Comparison of ENCODE assay signal across 12 cellular contexts in the genomic region with DNA sequence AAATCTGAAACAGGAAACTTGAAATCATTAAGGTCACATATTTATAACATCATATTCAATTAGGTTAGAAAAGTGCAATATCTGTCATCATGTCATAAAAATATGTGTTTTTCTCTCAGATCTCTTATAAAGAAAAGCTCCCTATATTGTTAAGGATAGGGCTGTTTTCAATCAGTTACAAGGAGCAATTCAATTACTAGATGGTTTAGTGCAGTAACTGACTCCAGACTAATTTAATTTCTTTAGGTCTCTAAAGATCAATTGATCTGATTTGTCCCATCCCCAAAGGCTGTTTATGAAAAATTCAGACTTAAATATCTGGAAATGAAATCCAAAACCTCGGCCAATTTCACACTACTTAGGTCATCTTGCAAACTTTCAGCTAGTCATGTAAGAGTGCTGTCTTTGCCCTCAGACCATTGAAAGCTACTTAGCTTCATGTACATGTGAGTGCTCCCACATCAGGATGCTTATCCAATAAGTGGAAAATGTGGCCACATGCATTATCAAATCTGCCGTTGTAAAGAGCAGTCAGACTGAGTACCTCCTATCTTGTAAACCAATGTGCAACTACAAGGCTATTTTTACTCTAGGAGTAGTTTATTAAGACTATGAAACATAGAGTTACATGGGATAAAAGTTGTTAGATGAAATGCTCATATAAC. TPM values are rescaled to one million over a fixed set of nuclear protein-coding genes. Genes with fewer than 3 reads are reported as not detected.
DNase-seq lines count a peak whose midpoint lies in the region; ATAC-seq, FAIRE-seq and TF ChIP-seq lines count a peak whose summit lies in the region.
"Not testable (repeated sequence)": the region's sequence is repeated elsewhere in the genome, so short reads cannot be mapped to it uniquely, and the experiment has no call there.
"Had no signal": no experiment of that assay in that cellular context is flagged by ENCODE, and none has a peak within 500 bp of the region (broad histone marks: within the 10 kb centered on the region; RNA-seq: fewer than 3 reads in every experiment).

No MANE protein-coding gene starts in this region.

- TF ChIP-seq CTCF in heart left ventricle (IDR thresholded peaks at IDR 0.05); right atrium auricular region (IDR thresholded peaks at IDR 0.05); pancreas (IDR thresholded peaks at IDR 0.05): not testable (repeated sequence)

- H3K9me3 ChIP-seq in heart left ventricle, right atrium auricular region, pancreas: not testable (repeated sequence)

- not testable (repeated sequence) for H3K27me3 ChIP-seq in heart left ventricle, right atrium auricular region, pancreas

- intact Hi-C loops in heart left ventricle (cut with DNase I); pancreas (cut with DNase I): not testable (repeated sequence)

- DNase-seq in GM12892 (ENCODE audit: insufficient read length); HTR-8/SVneo (ENCODE audit: insufficient read length, low spot score); heart left ventricle; right atrium auricular region (ENCODE audit: low spot score); pancreas: not testable (repeated sequence)

- 20 to 45% (median 26%) methylated on average over 2 of the region's 2 CpGs for WGBS in heart left ventricle, 4 donors
- WGBS in pancreas, 2 donors = 60 to 78% methylated on average over 2 of the region's 2 CpGs

- peak; percentile 86 for ATAC-seq in SK-N-SH treated with all-trans-retinoic acid at 6 μM for 48 hours
- peak; percentile 59 to 79 (median 64) for ATAC-seq in heart left ventricle
- not testable (repeated sequence) for ATAC-seq in pancreas

- peak overlapping the region in 9 of 12 donors; percentile 0 to 66 (median 47) for H3K27ac ChIP-seq in heart left ventricle
- H3K27ac ChIP-seq in right atrium auricular region = peak overlapping the region; percentile 48 to 73
- H3K27ac ChIP-seq in pancreas = not testable (repeated sequence)

- H3K4me3 ChIP-seq in heart left ventricle, right atrium auricular region, pancreas: not testable (repeated sequence)

- H3K36me3 ChIP-seq in heart left ventricle (peaks cover 0 to 50% (median 0%) of the 10 kb centered on the region in 9 donors), right atrium auricular region (peaks cover 13% of the 10 kb centered on the region)
- not testable (repeated sequence) for H3K36me3 ChIP-seq in pancreas

- FAIRE-seq in GM12892 (lab: Jason Lieb, UNC) (peak; percentile 76), HTR-8/SVneo (lab: Jason Lieb, UNC) (peak; percentile 85), endometrium (lab: Jason Lieb, UNC) (peak; percentile 57), pancreas (lab: Jason Lieb, UNC) (peak; percentile 45)

- H3K4me1 ChIP-seq in heart left ventricle (peaks cover 0 to 72% (median 20%) of the 10 kb centered on the region in 12 donors), right atrium auricular region (peaks cover 0 to 29% of the 10 kb centered on the region in 2 donors)
- H3K4me1 ChIP-seq in pancreas = not testable (repeated sequence)

- TF ChIP-seq POLR2A in GM12892 (IDR thresholded peaks at IDR 0.05; ENCODE audit: low read depth, low read length); heart left ventricle (IDR thresholded peaks at IDR 0.05): not testable (repeated sequence)

TF ChIP-seq in SK-N-SH treated with all-trans-retinoic acid at 6 μM for 48 hours, 23 proteins besides CTCF, POLR2A, EP300 and RAD21:
- TF ChIP-seq ISL1 (CRISPR knock-in tag; IDR thresholded peaks at IDR 0.05) (peak; percentile 95), TCF4 (CRISPR knock-in tag; IDR thresholded peaks at IDR 0.05; ENCODE audit: borderline replicate concordance) (peak; percentile 83)
- TF ChIP-seq, protein P1, sequence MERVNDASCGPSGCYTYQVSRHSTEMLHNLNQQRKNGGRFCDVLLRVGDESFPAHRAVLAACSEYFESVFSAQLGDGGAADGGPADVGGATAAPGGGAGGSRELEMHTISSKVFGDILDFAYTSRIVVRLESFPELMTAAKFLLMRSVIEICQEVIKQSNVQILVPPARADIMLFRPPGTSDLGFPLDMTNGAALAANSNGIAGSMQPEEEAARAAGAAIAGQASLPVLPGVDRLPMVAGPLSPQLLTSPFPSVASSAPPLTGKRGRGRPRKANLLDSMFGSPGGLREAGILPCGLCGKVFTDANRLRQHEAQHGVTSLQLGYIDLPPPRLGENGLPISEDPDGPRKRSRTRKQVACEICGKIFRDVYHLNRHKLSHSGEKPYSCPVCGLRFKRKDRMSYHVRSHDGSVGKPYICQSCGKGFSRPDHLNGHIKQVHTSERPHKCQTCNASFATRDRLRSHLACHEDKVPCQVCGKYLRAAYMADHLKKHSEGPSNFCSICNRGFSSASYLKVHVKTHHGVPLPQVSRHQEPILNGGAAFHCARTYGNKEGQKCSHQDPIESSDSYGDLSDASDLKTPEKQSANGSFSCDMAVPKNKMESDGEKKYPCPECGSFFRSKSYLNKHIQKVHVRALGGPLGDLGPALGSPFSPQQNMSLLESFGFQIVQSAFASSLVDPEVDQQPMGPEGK (CRISPR knock-in tag; IDR thresholded peaks at IDR 0.05; ENCODE audit: borderline replicate concordance) = peak; percentile 80; the same call in 1 of the 2 replicates

RNA-seq across cellular contexts. Expression of a gene that starts 24.7 kb away (rescaled TPM):
- polyA plus RNA-seq in GM12892 (2012; ENCODE audit: missing spikeins) = not detected
- 100 to 1,000 TPM in 7 of 9 donors, 10 to 100 TPM in 2; 84.8 to 155 (median 127) TPM for total RNA-seq in heart left ventricle
- polyA plus RNA-seq in heart left ventricle = 10 to 100 TPM in 1 of 2 donors, 1 to 10 TPM in 1; 5.1 to 30.8 TPM
- 100 to 1,000 TPM; 132 to 140 TPM for total RNA-seq in right atrium auricular region
- total RNA-seq in pancreas = not detected
- polyA plus RNA-seq in pancreas = not detected
- total RNA-seq: CD4-positive, alpha-beta memory T cell; GM23248; HFFc6 had no signal
- polyA plus RNA-seq: CD14-positive monocyte; CD4-positive, alpha-beta memory T cell; GM23248; IgD-negative memory B cell had no signal

Comparison
In these comparisons a context has a peak if more than half of its experiments do, and no peak if none do; other contexts are left out.
1. RNA of a gene that starts 24.7 kb away (total RNA-seq): 132 to 140 TPM in right atrium auricular region and 84.8 to 155 TPM in heart left ventricle; not detected in pancreas; every median in the first group is over 10 times any median in the second.